14 cellular contexts compared by ENCODE assay signal in genomic region chrX:47198026-47198686, GRCh38. TPM values are rescaled to one million over a fixed set of nuclear protein-coding genes. Genes with fewer than 3 reads are reported as not detected.
DNase-seq lines count a peak whose midpoint lies in the region; ATAC-seq and TF ChIP-seq lines count a peak whose summit lies in the region.
"Had no signal": no experiment of that assay in that cellular context is flagged by ENCODE, and none has a peak within 500 bp of the region (broad histone marks: within the 10 kb centered on the region; RNA-seq: fewer than 3 reads in every experiment).

No MANE protein-coding gene starts in this region.

- H3K27me3 Mint-ChIP-seq in CD4-positive, CD25-positive, alpha-beta regulatory T cell: no peaks in the 10 kb centered on the region
- H3K27me3 Mint-ChIP-seq in endodermal cell (ENCODE audit: insufficient read depth) (peaks cover 2% of the 10 kb centered on the region), neural progenitor cell (ENCODE audit: insufficient read depth, low read depth) (peaks cover 6% of the 10 kb centered on the region)
- H3K27me3 Mint-ChIP-seq: naive thymus-derived CD4-positive, alpha-beta T cell had no signal

- ATAC-seq in CD4-positive, CD25-positive, alpha-beta regulatory T cell (ENCODE audit: low read depth in 2 of 2): no peak
- ATAC-seq in GM18505 (IDR thresholded peaks at IDR 0.05; ENCODE audit: unreplicated experiment) (no peak), GM21360 (IDR thresholded peaks at IDR 0.05; ENCODE audit: unreplicated experiment) (no peak), upper lobe of left lung (ENCODE audit: low FRiP score in 2 of 2) (no peak), GM19328 (IDR thresholded peaks at IDR 0.05; ENCODE audit: unreplicated experiment) (no peak)
- ATAC-seq: naive thymus-derived CD4-positive, alpha-beta T cell had no signal

- H3K9me3 ChIP-seq in CD4-positive, CD25-positive, alpha-beta regulatory T cell (ENCODE audit: control insufficient read depth in 2 of 2, low read length in 2 of 2): no peaks in the 10 kb centered on the region
- H3K9me3 ChIP-seq in HUES6 (ENCODE audit: control insufficient read depth, insufficient read depth, low read depth, low read length): no peaks in the 10 kb centered on the region
- no peaks in the 10 kb centered on the region for H3K9me3 ChIP-seq in endodermal cell (ENCODE audit: control insufficient read depth, low read length)
- H3K9me3 ChIP-seq in neural progenitor cell (ENCODE audit: low read depth): no peaks in the 10 kb centered on the region
- H3K9me3 ChIP-seq in upper lobe of left lung: no peaks in the 10 kb centered on the region

- H3K4me1 Mint-ChIP-seq in CD4-positive, CD25-positive, alpha-beta regulatory T cell: peaks cover 4 to 69% (median 22%) of the 10 kb centered on the region in 4 donors
- peaks cover 54% of the 10 kb centered on the region for H3K4me1 Mint-ChIP-seq in endodermal cell
- H3K4me1 Mint-ChIP-seq in neural progenitor cell: peaks cover 48% of the 10 kb centered on the region

- no peak for TF ChIP-seq EP300 in upper lobe of left lung (IDR thresholded peaks at IDR 0.05)

- H3F3A ChIP-seq in neural progenitor cell (ENCODE audit: low read depth): peaks cover 2% of the 10 kb centered on the region

- H3K36me3 ChIP-seq in CD4-positive, CD25-positive, alpha-beta regulatory T cell (ENCODE audit: control insufficient read depth, insufficient read depth, low read length): peaks cover 51% of the 10 kb centered on the region
- H3K36me3 ChIP-seq in HUES6 (ENCODE audit: control insufficient read depth, insufficient read depth, low read length): peaks cover 80% of the 10 kb centered on the region
- H3K36me3 ChIP-seq in endodermal cell (ENCODE audit: control insufficient read depth, insufficient read depth, low read length): peaks cover 67% of the 10 kb centered on the region
- peaks cover 7% of the 10 kb centered on the region for H3K36me3 ChIP-seq in neural progenitor cell
- H3K36me3 ChIP-seq in upper lobe of left lung: peaks cover 6 to 58% (median 41%) of the 10 kb centered on the region in 4 donors

- no peak for DNase-seq in CD4-positive, CD25-positive, alpha-beta regulatory T cell
- DNase-seq in endodermal cell (peak; percentile 83), neural progenitor cell (ENCODE audit: low spot score) (peak; percentile 51), upper lobe of left lung (no peak)
- DNase-seq: GDM1; immature natural killer cell; naive thymus-derived CD4-positive, alpha-beta T cell; NCI-H226 had no signal

- no peak for TF ChIP-seq CTCF in endodermal cell (conservative IDR thresholded peaks at IDR 0.05)
- no peak for TF ChIP-seq CTCF in neural progenitor cell (IDR thresholded peaks at IDR 0.05)
- no peak for TF ChIP-seq CTCF in upper lobe of left lung (IDR thresholded peaks at IDR 0.05)

- no peak overlapping the region for H2AFZ ChIP-seq in neural progenitor cell (replicated peaks)

- peak overlapping the region in 1 of 4 donors; percentile 89 for H3K4me3 Mint-ChIP-seq in CD4-positive, CD25-positive, alpha-beta regulatory T cell
- peak overlapping the region; percentile 97 for H3K4me3 Mint-ChIP-seq in endodermal cell
- H3K4me3 Mint-ChIP-seq in neural progenitor cell: no peak overlapping the region

- peaks cover 78% of the 10 kb centered on the region for H3K79me2 ChIP-seq in neural progenitor cell (ENCODE audit: low read depth)

- peak overlapping the region; percentile 99 for H3K4me2 ChIP-seq in neural progenitor cell

- 64% methylated on average over 9 of the region's 10 CpGs; no CpG with 5 or more reads in 1 of the 2 experiments for WGBS in endodermal cell (ENCODE audit: insufficient coverage in 1 of 2, insufficient read length in 1 of 2), 2 experiments
- WGBS in upper lobe of left lung, 2 donors: 83 to 95% methylated on average over 4 to 10 of the region's 10 CpGs

- H3K36me3 Mint-ChIP-seq in CD4-positive, CD25-positive, alpha-beta regulatory T cell: peaks cover 55% of the 10 kb centered on the region
- H3K36me3 Mint-ChIP-seq in endodermal cell (ENCODE audit: low read depth) (peaks cover 82% of the 10 kb centered on the region), neural progenitor cell (peaks cover 66% of the 10 kb centered on the region)

- peaks cover 0 to 1% (median 0%) of the 10 kb centered on the region in 7 donors for H3K9me3 Mint-ChIP-seq in CD4-positive, CD25-positive, alpha-beta regulatory T cell
- H3K9me3 Mint-ChIP-seq in endodermal cell (no peaks in the 10 kb centered on the region), neural progenitor cell (no peaks in the 10 kb centered on the region)
- H3K9me3 Mint-ChIP-seq: immature natural killer cell had no signal

- peak overlapping the region in 2 of 3 donors; percentile 35 to 84 for H3K27ac Mint-ChIP-seq in CD4-positive, CD25-positive, alpha-beta regulatory T cell
- peak overlapping the region; percentile 98 for H3K27ac Mint-ChIP-seq in endodermal cell
- no peak overlapping the region for H3K27ac Mint-ChIP-seq in neural progenitor cell

- no peak overlapping the region for H3K4me3 ChIP-seq in CD4-positive, CD25-positive, alpha-beta regulatory T cell (ENCODE audit: low read depth, low read length)
- peak overlapping the region; percentile 40; the same call in 1 of the 2 replicates for H3K4me3 ChIP-seq in HUES6 (ENCODE audit: low read depth, low read length)
- H3K4me3 ChIP-seq in endodermal cell (ENCODE audit: low read length): peak overlapping the region; percentile 96
- peak overlapping the region; percentile 92 for H3K4me3 ChIP-seq in neural progenitor cell
- no peak overlapping the region for H3K4me3 ChIP-seq in upper lobe of left lung

- peaks cover 44% of the 10 kb centered on the region for H3K4me1 ChIP-seq in CD4-positive, CD25-positive, alpha-beta regulatory T cell (ENCODE audit: control insufficient read depth, insufficient read depth, low read length, poor library complexity, severe bottlenecking)
- H3K4me1 ChIP-seq in HUES6 (ENCODE audit: control insufficient read depth, insufficient read depth, low read length) (peaks cover 43% of the 10 kb centered on the region), endodermal cell (ENCODE audit: control insufficient read depth, insufficient read depth, low read length) (peaks cover 8% of the 10 kb centered on the region), neural progenitor cell (peaks cover 35% of the 10 kb centered on the region), upper lobe of left lung (peaks cover 26 to 46% (median 28%) of the 10 kb centered on the region in 4 donors)

- TF ChIP-seq POLR2A in GM18505 (IDR thresholded peaks at IDR 0.05; ENCODE audit: borderline replicate concordance, extremely low read depth, insufficient read depth, insufficient read length) (no peak), upper lobe of left lung (IDR thresholded peaks at IDR 0.05) (no peak)

- H4K20me1 ChIP-seq in neural progenitor cell (ENCODE audit: low read depth): peaks cover 80% of the 10 kb centered on the region

- H3K27ac ChIP-seq in CD4-positive, CD25-positive, alpha-beta regulatory T cell (ENCODE audit: insufficient read depth, low read length, poor library complexity, severe bottlenecking): no peak overlapping the region
- H3K27ac ChIP-seq in HUES6 (ENCODE audit: low read depth, low read length): peak overlapping the region; percentile 60
- H3K27ac ChIP-seq in endodermal cell (ENCODE audit: low read depth, low read length): no peak overlapping the region
- H3K27ac ChIP-seq in neural progenitor cell: no peak overlapping the region
- no peak overlapping the region for H3K27ac ChIP-seq in upper lobe of left lung
- H3K27ac ChIP-seq: C4-2B, HL-60 had no signal

- H3K9ac ChIP-seq in HUES6 (ENCODE audit: low read length) (peak overlapping the region; percentile 75), endodermal cell (ENCODE audit: extremely low read depth, low read length, poor library complexity, severe bottlenecking) (peak overlapping the region; percentile 53), neural progenitor cell (no peak overlapping the region)

- no peaks in the 10 kb centered on the region for H3K27me3 ChIP-seq in CD4-positive, CD25-positive, alpha-beta regulatory T cell (ENCODE audit: control insufficient read depth, insufficient read depth, low read length)
- H3K27me3 ChIP-seq in HUES6 (ENCODE audit: control insufficient read depth, insufficient read depth, low read length) (no peaks in the 10 kb centered on the region), endodermal cell (ENCODE audit: control insufficient read depth, insufficient read depth, low read length, poor library complexity, severe bottlenecking) (no peaks in the 10 kb centered on the region), neural progenitor cell (no peaks in the 10 kb centered on the region), upper lobe of left lung (no peaks in the 10 kb centered on the region)

RNA-seq across cellular contexts. Expression of gene UBA1, which starts 4.5 kb away (rescaled TPM):
- 173 TPM for total RNA-seq in CD4-positive, CD25-positive, alpha-beta regulatory T cell
- 100 to 1,000 TPM; 163 to 210 (median 175) TPM for polyA plus RNA-seq in CD4-positive, CD25-positive, alpha-beta regulatory T cell
- 100 to 1,000 TPM; 233 to 448 TPM for total RNA-seq in endodermal cell
- 280 TPM for polyA plus RNA-seq in endodermal cell (2013, experiment 1 of 2)
- 253 TPM for polyA plus RNA-seq in endodermal cell (2013, experiment 2 of 2)
- 291 and 537 TPM in 2 replicates for total RNA-seq in neural progenitor cell (ENCODE audit: low replicate concordance)
- 100 to 1,000 TPM; 128 to 186 (median 173) TPM for total RNA-seq in upper lobe of left lung

RNA-seq across cellular contexts. Expression of gene CDK16, which starts 20.3 kb away (rescaled TPM):
- 186 TPM for total RNA-seq in CD4-positive, CD25-positive, alpha-beta regulatory T cell
- 10 to 100 TPM in 1 of 4 donors, 1 to 10 TPM in 3; 3.9 to 10.7 (median 7.2) TPM for polyA plus RNA-seq in CD4-positive, CD25-positive, alpha-beta regulatory T cell
- total RNA-seq in endodermal cell (100 to 1,000 TPM; 167 to 245 TPM), neural progenitor cell (ENCODE audit: low replicate concordance) (166 and 248 TPM in 2 replicates), upper lobe of left lung (10 to 100 TPM; 59.2 to 91.0 (median 78.5) TPM)
- polyA plus RNA-seq in endodermal cell (2013, experiment 1 of 2): 166 TPM
- polyA plus RNA-seq in endodermal cell (2013, experiment 2 of 2): 145 TPM

RNA-seq across cellular contexts. Expression of gene USP11, which starts 34.7 kb away (rescaled TPM):
- total RNA-seq in CD4-positive, CD25-positive, alpha-beta regulatory T cell: 97.3 TPM
- 10 to 100 TPM; 46.0 to 69.2 (median 56.3) TPM for polyA plus RNA-seq in CD4-positive, CD25-positive, alpha-beta regulatory T cell
- 100 to 1,000 TPM; 113 to 214 TPM for total RNA-seq in endodermal cell
- 126 TPM for polyA plus RNA-seq in endodermal cell (2013, experiment 1 of 2)
- 106 TPM for polyA plus RNA-seq in endodermal cell (2013, experiment 2 of 2)
- 106 and 158 TPM in 2 replicates for total RNA-seq in neural progenitor cell (ENCODE audit: low replicate concordance)
- 100 to 1,000 TPM in 1 of 6 donors, 10 to 100 TPM in 5; 42.9 to 103 (median 60.0) TPM for total RNA-seq in upper lobe of left lung

RNA-seq across cellular contexts. Expression of gene RBM10, which starts 53.1 kb away (rescaled TPM):
- total RNA-seq in CD4-positive, CD25-positive, alpha-beta regulatory T cell: 37.6 TPM
- polyA plus RNA-seq in CD4-positive, CD25-positive, alpha-beta regulatory T cell: 10 to 100 TPM; 17.9 to 22.6 (median 22.0) TPM
- 10 to 100 TPM; 48.3 to 50.6 TPM for total RNA-seq in endodermal cell
- polyA plus RNA-seq in endodermal cell (2013, experiment 1 of 2): 64.6 TPM
- 58.3 TPM for polyA plus RNA-seq in endodermal cell (2013, experiment 2 of 2)
- 26.5 and 65.9 TPM in 2 replicates for total RNA-seq in neural progenitor cell (ENCODE audit: low replicate concordance)
- total RNA-seq in upper lobe of left lung: 10 to 100 TPM; 29.2 to 59.7 (median 32.5) TPM

RNA-seq across cellular contexts. Expression of gene NDUFB11, which starts 53.7 kb away (rescaled TPM):
- 50.3 TPM for total RNA-seq in CD4-positive, CD25-positive, alpha-beta regulatory T cell
- 100 to 1,000 TPM; 164 to 190 (median 179) TPM for polyA plus RNA-seq in CD4-positive, CD25-positive, alpha-beta regulatory T cell
- 100 to 1,000 TPM in 1 of 2 donors, 10 to 100 TPM in 1; 86.1 to 108 TPM for total RNA-seq in endodermal cell
- 112 TPM for polyA plus RNA-seq in endodermal cell (2013, experiment 1 of 2)
- 102 TPM for polyA plus RNA-seq in endodermal cell (2013, experiment 2 of 2)
- 53.1 and 86.1 TPM in 2 replicates for total RNA-seq in neural progenitor cell (ENCODE audit: low replicate concordance)
- total RNA-seq in upper lobe of left lung: 10 to 100 TPM; 41.9 to 77.5 (median 66.7) TPM

Comparison
In these comparisons a context has a peak if more than half of its experiments do, and no peak if none do; other contexts are left out.
1. DNase-seq: peak in endodermal cell (single experiment) and neural progenitor cell (single experiment); none in CD4-positive, CD25-positive, alpha-beta regulatory T cell (0 of 3) and upper lobe of left lung (0 of 2).
2. H3K4me3 ChIP-seq: peak in HUES6 (single experiment), endodermal cell (single experiment) and neural progenitor cell (single experiment); none in CD4-positive, CD25-positive, alpha-beta regulatory T cell (single experiment) and upper lobe of left lung (0 of 4).